Comparison of ENCODE assay signal across 22 cellular contexts in the genomic region with DNA sequence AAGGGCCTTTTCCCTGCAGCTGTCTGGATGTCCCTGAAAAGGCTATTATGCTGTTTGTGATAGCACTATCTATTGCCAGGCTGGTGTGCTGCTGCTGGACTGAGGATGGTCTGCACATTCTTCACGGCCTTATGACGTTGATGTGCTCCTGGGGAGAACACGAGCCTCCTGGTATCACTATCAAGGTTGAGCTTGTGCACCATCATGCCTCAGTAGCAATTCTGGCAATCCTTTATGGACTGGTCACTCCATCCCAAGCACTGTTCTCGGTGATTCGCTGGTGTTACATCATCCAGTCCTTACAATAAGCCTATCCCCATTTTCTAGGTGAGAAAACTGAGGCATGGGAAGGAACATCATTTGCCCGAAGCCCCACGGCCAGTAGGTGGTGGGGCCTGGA. TPM values are rescaled to one million over a fixed set of nuclear protein-coding genes. Genes with fewer than 3 reads are reported as not detected.
DNase-seq lines count a peak whose midpoint lies in the region; ATAC-seq, FAIRE-seq and TF ChIP-seq lines count a peak whose summit lies in the region.
"Had no signal": no experiment of that assay in that cellular context is flagged by ENCODE, and none has a peak within 500 bp of the region (broad histone marks: within the 10 kb centered on the region; RNA-seq: fewer than 3 reads in every experiment).

No MANE protein-coding gene starts in this region.

- no peaks in the 10 kb centered on the region for H4K20me1 ChIP-seq in HepG2 (ENCODE audit: insufficient read depth, low read length)

- TF ChIP-seq CTCF in HepG2 (CRISPR knock-in tag; IDR thresholded peaks at IDR 0.05) = no peak
- no peak for TF ChIP-seq CTCF in right lobe of liver (IDR thresholded peaks at IDR 0.05)
- no peak for TF ChIP-seq CTCF in cardiac fibroblast (IDR thresholded peaks at IDR 0.05; ENCODE audit: low read depth, low read length)

- H3K9me3 ChIP-seq in HepG2 (ENCODE audit: low read length) (no peaks in the 10 kb centered on the region), right lobe of liver (no peaks in the 10 kb centered on the region)
- H3K9me3 ChIP-seq: transverse colon had no signal

- H3K4me3 Mint-ChIP-seq in activated CD8-positive, alpha-beta memory T cell treated with anti-CD3 and anti-CD28 coated beads, Interleukin-2, amount 10 ng/mL, durations not matched to agents 7 days and 5 days = no peak overlapping the region
- H3K4me3 Mint-ChIP-seq: activated CD4-positive, alpha-beta memory T cell treated with anti-CD3 and anti-CD28 coated beads, Interleukin-2, amount 10 ng/mL, durations not matched to agents 7 days and 5 days; central memory CD8-positive, alpha-beta T cell; naive thymus-derived CD4-positive, alpha-beta T cell had no signal

- H3K27ac Mint-ChIP-seq in activated CD8-positive, alpha-beta memory T cell treated with anti-CD3 and anti-CD28 coated beads, Interleukin-2, amount 10 ng/mL, durations not matched to agents 7 days and 5 days = no peak overlapping the region
- H3K27ac Mint-ChIP-seq: activated CD4-positive, alpha-beta memory T cell treated with anti-CD3 and anti-CD28 coated beads, Interleukin-2, amount 10 ng/mL, durations not matched to agents 7 days and 5 days had no signal

- TF ChIP-seq RAD21 in HepG2 (CRISPR knock-in tag; IDR thresholded peaks at IDR 0.05) = no peak

- no peaks in the 10 kb centered on the region for H3K9me3 Mint-ChIP-seq in activated CD8-positive, alpha-beta memory T cell treated with anti-CD3 and anti-CD28 coated beads, Interleukin-2, amount 10 ng/mL, durations not matched to agents 7 days and 5 days (ENCODE audit: low read depth)
- H3K9me3 Mint-ChIP-seq: central memory CD8-positive, alpha-beta T cell had no signal

- H3K27ac ChIP-seq in HepG2 (ENCODE audit: extremely low read length, insufficient read depth, low read length) (no peak overlapping the region), right lobe of liver (no peak overlapping the region)
- H3K27ac ChIP-seq: C4-2B, transverse colon had no signal

- H3K4me3 ChIP-seq in HepG2 (replicated peaks in 1 of 3; ENCODE audit: insufficient read depth in 1 of 3, low read depth in 2 of 3, low read length in 3 of 3) (no peak overlapping the region), right lobe of liver (no peak overlapping the region), cardiac fibroblast (replicated peaks in 1 of 2; ENCODE audit: low read depth in 2 of 2, low read length in 2 of 2) (no peak overlapping the region)
- H3K4me3 ChIP-seq: transverse colon had no signal

- H3K4me1 ChIP-seq in HepG2 (ENCODE audit: insufficient read depth, low read length) (no peaks in the 10 kb centered on the region), right lobe of liver (no peaks in the 10 kb centered on the region)
- H3K4me1 ChIP-seq: transverse colon had no signal

- FAIRE-seq in HepG2 (lab: Jason Lieb, UNC) = no peak

- H3K27me3 ChIP-seq in HepG2 (ENCODE audit: control insufficient read depth in 1 of 2, insufficient read depth in 2 of 2, low read length in 2 of 2) (peaks cover 0 to 7% of the 10 kb centered on the region in 2 experiments; a peak in 2 of 5 replicates), right lobe of liver (no peaks in the 10 kb centered on the region)
- H3K27me3 ChIP-seq: transverse colon had no signal

- H3K9ac ChIP-seq in HepG2 (ENCODE audit: insufficient read depth, low read depth, low read length) = no peak overlapping the region

- no peaks in the 10 kb centered on the region for H3K36me3 Mint-ChIP-seq in activated CD8-positive, alpha-beta memory T cell treated with anti-CD3 and anti-CD28 coated beads, Interleukin-2, amount 10 ng/mL, durations not matched to agents 7 days and 5 days
- H3K36me3 Mint-ChIP-seq: naive thymus-derived CD4-positive, alpha-beta T cell had no signal

- DNase-seq in HepG2 (ENCODE audit: low spot score) (no peak), right lobe of liver (no peak), cardiac fibroblast (ENCODE audit: low read depth in 2 of 2) (peak; percentile 58 to 67), iris pigment epithelial cell (ENCODE audit: low read depth) (peak; percentile 52), 8988T (no peak), SIG-M5 treated with dmso at 0.1 percent for 504 hours (lab: John Stamatoyannopoulos, UW; ENCODE audit: unreplicated experiment) (no peak), anterior cingulate cortex (lab: John Stamatoyannopoulos, UW) (no peak)
- DNase-seq in activated CD8-positive, alpha-beta memory T cell treated with anti-CD3 and anti-CD28 coated beads, Interleukin-2, amount 10 ng/mL, durations not matched to agents 7 days and 5 days = no peak
- DNase-seq: activated CD4-positive, alpha-beta memory T cell treated with anti-CD3 and anti-CD28 coated beads, Interleukin-2, amount 10 ng/mL, durations not matched to agents 7 days and 5 days; activated gamma-delta T cell treated with Interleukin-2 at 50 U/mL for 16 hours; effector CD4-positive, alpha-beta T cell; left colon; mesendoderm; naive thymus-derived CD4-positive, alpha-beta T cell; NCI-H1105 treated with DMSO at 0.1 percent for 48 hours; NCI-H2081 treated with DMSO at 0.1 percent for 48 hours; NCI-H510A treated with DMSO at 0.1 percent for 48 hours; stimulated activated CD4-positive, alpha-beta T cell treated with anti-CD3 and anti-CD28 coated beads, Interleukin-12 subunit alpha, Interleukin-12 subunit beta, amount 100 ng/mL, for 4 hours; transverse colon had no signal

- H2AFZ ChIP-seq in HepG2 (ENCODE audit: low read length) = no peak overlapping the region

- in situ Hi-C loops in HepG2 (cut with HindIII; ENCODE audit: extremely low pct_ligation_motif_present, low pct_unique_long_range_greater_than_20kb) = no loop called here

- no peaks in the 10 kb centered on the region for H3K79me2 ChIP-seq in HepG2 (ENCODE audit: insufficient read depth, low read length)

- no peaks in the 10 kb centered on the region for H3K27me3 Mint-ChIP-seq in activated CD8-positive, alpha-beta memory T cell treated with anti-CD3 and anti-CD28 coated beads, Interleukin-2, amount 10 ng/mL, durations not matched to agents 7 days and 5 days
- H3K27me3 Mint-ChIP-seq: activated CD4-positive, alpha-beta memory T cell treated with anti-CD3 and anti-CD28 coated beads, Interleukin-2, amount 10 ng/mL, durations not matched to agents 7 days and 5 days had no signal

- no peak for TF ChIP-seq EP300 in HepG2 (IDR thresholded peaks at IDR 0.05; ENCODE audit: low read depth in 2 of 2, low read length in 2 of 2)
- no peak for TF ChIP-seq EP300 in HepG2 (CRISPR knock-in tag; IDR thresholded peaks at IDR 0.05; ENCODE audit: borderline replicate concordance)

- H3K36me3 ChIP-seq in HepG2 (replicated peaks in 1 of 2; ENCODE audit: control insufficient read depth in 1 of 2, insufficient read depth in 2 of 2, low read length in 2 of 2) (no peaks in the 10 kb centered on the region), right lobe of liver (no peaks in the 10 kb centered on the region)
- H3K36me3 ChIP-seq: transverse colon had no signal

- TF ChIP-seq POLR2A in HepG2 (IDR thresholded peaks at IDR 0.05; ENCODE audit: insufficient read depth in 1 of 2, low read depth in 2 of 2, low read length in 2 of 2) (no peak), right lobe of liver (IDR thresholded peaks at IDR 0.05) (no peak)

- 3% methylated on average over 6 of the region's 7 CpGs for WGBS in HepG2 (ENCODE audit: low lambda C conversion rate)
- 59% methylated on average over 3 of the region's 7 CpGs for WGBS in right lobe of liver (ENCODE audit: insufficient coverage, low coverage, low lambda C conversion rate, missing lambda C conversion rate)

- intact Hi-C loops in HepG2 (cut with micrococcal nuclease; ENCODE audit: unreplicated experiment) (no loop called here), right lobe of liver (cut with DNase I) (no loop called here)

- ATAC-seq in HepG2 = no peak
- no peak for ATAC-seq in right lobe of liver
- ATAC-seq in activated CD8-positive, alpha-beta memory T cell treated with anti-CD3 and anti-CD28 coated beads, Interleukin-2, amount 10 ng/mL, durations not matched to agents 7 days and 5 days = no peak
- ATAC-seq: left colon; naive thymus-derived CD4-positive, alpha-beta T cell had no signal

- no TSS peak for BruUV-seq in HepG2 (replicated peaks; lab: Mats Ljungman, UMichigan)

- POLR2A ChIA-PET in HepG2 (lab: Yijun Ruan, JAX) = no interaction called here

- no peaks in the 10 kb centered on the region for H3K4me1 Mint-ChIP-seq in activated CD8-positive, alpha-beta memory T cell treated with anti-CD3 and anti-CD28 coated beads, Interleukin-2, amount 10 ng/mL, durations not matched to agents 7 days and 5 days
- H3K4me1 Mint-ChIP-seq: activated CD4-positive, alpha-beta memory T cell treated with anti-CD3 and anti-CD28 coated beads, Interleukin-2, amount 10 ng/mL, durations not matched to agents 7 days and 5 days; central memory CD8-positive, alpha-beta T cell; naive thymus-derived CD4-positive, alpha-beta T cell had no signal

- CTCF ChIA-PET in HepG2 (lab: Yijun Ruan, JAX; ENCODE audit: low intra/inter-chr PET ratio, low total read pairs) = no interaction called here
- CTCF ChIA-PET in activated CD8-positive, alpha-beta memory T cell treated with anti-CD3 and anti-CD28 coated beads, Interleukin-2, amount 10 ng/mL, durations not matched to agents 7 days and 5 days (lab: Charles Lee) = no interaction called here

- H3K4me2 ChIP-seq in HepG2 (ENCODE audit: low read depth, low read length) = no peak overlapping the region

RNA-seq across cellular contexts. Expression of gene CCBE1, which starts 18.2 kb away (rescaled TPM):
- total RNA-seq in HepG2 (2016; rRNA removed; fragmentation: Illumina TruSeq; extraction: Trizol) = not detected in 2 replicates
- total RNA-seq in HepG2 (2016; cell fraction: cytosol; rRNA removed; fragmentation: Illumina TruSeq; extraction: Trizol; ENCODE audit: low read depth) = not detected in 2 replicates
- total RNA-seq in HepG2 (2016; cell fraction: insoluble cytoplasmic fraction; rRNA removed; fragmentation: Illumina TruSeq; extraction: Trizol) = not detected in 2 replicates
- total RNA-seq in HepG2 (2016; cell fraction: membrane; rRNA removed; fragmentation: Illumina TruSeq; extraction: Trizol) = not detected in 2 replicates
- not detected in 2 replicates for total RNA-seq in HepG2 (2016; cell fraction: nucleus; rRNA removed; fragmentation: Illumina TruSeq; extraction: Trizol)
- polyA plus RNA-seq in HepG2 (2011; rRNA removed) = not detected in 2 replicates
- polyA plus RNA-seq in HepG2 (2011; cell fraction: cytosol; rRNA removed) = 0.03 TPM in 1 of 2 replicates, not detected in the other
- not detected in 2 replicates for polyA plus RNA-seq in HepG2 (2011; cell fraction: nucleus; rRNA removed)
- not detected in 2 replicates for polyA plus RNA-seq in HepG2 (2012)
- not detected in 2 replicates for polyA plus RNA-seq in HepG2 (2016; cell fraction: cytosol; fragmentation: Illumina TruSeq; extraction: Trizol; ENCODE audit: low read depth)
- 0.09 TPM in 1 of 2 replicates, not detected in the other for polyA plus RNA-seq in HepG2 (2016; cell fraction: insoluble cytoplasmic fraction; fragmentation: Illumina TruSeq; extraction: Trizol; ENCODE audit: low read depth)
- polyA plus RNA-seq in HepG2 (2016; cell fraction: membrane; fragmentation: Illumina TruSeq; extraction: Trizol; ENCODE audit: low read depth) = not detected in 2 replicates
- polyA plus RNA-seq in HepG2 (2016; cell fraction: nucleus; fragmentation: Illumina TruSeq; extraction: Trizol; ENCODE audit: insufficient read depth, low read depth) = not detected in 2 replicates
- polyA minus RNA-seq in HepG2 (2011; rRNA and poly(A)+ RNA removed; ENCODE audit: low replicate concordance) = not detected in 2 replicates
- not detected in 2 replicates for polyA minus RNA-seq in HepG2 (2011; cell fraction: cytosol; rRNA and poly(A)+ RNA removed)
- not detected in 2 replicates for polyA minus RNA-seq in HepG2 (2011; cell fraction: nucleus; rRNA and poly(A)+ RNA removed)
- total RNA-seq in right lobe of liver = 1 to 10 TPM; 2.7 to 6.9 (median 4.3) TPM
- total RNA-seq in activated CD8-positive, alpha-beta memory T cell treated with anti-CD3 and anti-CD28 coated beads, Interleukin-2, amount 10 ng/mL, durations not matched to agents 7 days and 5 days = under 1 TPM in 1 of 2 experiments, not detected in 1; 0.12 TPM
- total RNA-seq: A673; activated CD4-positive, alpha-beta memory T cell treated with anti-CD3 and anti-CD28 coated beads, Interleukin-2, amount 10 ng/mL, durations not matched to agents 7 days and 5 days; naive thymus-derived CD4-positive, alpha-beta T cell had no signal
- polyA plus RNA-seq: naive thymus-derived CD4-positive, alpha-beta T cell had no signal

Comparison
In these comparisons a context has a peak if more than half of its experiments do, and no peak if none do; other contexts are left out.
1. DNase-seq: peak in cardiac fibroblast (2 of 2) and iris pigment epithelial cell (single experiment); none in HepG2 (single experiment), right lobe of liver (0 of 3), 8988T (single experiment), SIG-M5 treated with dmso at 0.1 percent for 504 hours (single experiment), activated CD8-positive, alpha-beta memory T cell treated with anti-CD3 and anti-CD28 coated beads, Interleukin-2, amount 10 ng/mL, durations not matched to agents 7 days and 5 days (single experiment) and anterior cingulate cortex (0 of 58).